In the genomic region with DNA sequence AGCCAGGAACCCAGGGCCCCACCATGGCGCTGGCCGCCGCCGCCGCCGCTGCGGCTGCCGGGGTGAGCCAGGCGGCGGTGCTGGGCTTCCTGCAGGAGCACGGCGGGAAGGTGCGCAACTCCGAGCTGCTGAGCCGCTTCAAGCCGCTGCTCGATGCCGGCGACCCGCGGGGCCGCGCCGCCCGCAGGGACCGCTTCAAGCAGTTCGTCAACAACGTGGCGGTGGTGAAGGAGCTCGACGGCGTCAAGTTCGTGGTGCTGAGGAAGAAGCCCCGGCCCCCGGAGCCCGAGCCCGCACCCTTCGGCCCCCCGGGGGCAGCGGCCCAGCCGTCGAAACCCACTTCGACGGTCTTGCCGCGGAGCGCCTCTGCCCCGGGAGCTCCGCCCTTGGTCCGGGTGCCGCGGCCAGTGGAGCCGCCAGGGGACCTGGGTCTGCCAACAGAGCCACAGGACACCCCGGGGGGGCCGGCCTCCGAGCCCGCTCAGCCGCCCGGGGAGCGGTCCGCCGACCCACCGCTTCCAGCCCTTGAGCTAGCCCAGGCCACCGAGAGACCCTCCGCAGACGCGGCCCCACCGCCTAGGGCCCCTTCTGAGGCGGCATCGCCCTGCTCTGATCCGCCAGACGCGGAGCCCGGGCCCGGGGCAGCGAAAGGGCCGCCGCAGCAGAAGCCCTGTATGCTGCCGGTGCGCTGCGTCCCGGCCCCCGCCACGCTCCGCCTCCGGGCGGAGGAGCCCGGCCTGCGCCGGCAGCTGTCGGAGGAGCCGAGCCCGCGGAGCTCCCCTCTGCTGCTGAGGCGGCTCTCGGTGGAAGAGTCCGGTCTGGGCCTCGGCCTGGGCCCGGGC, we compare ENCODE assay signal across 1 cellular context.
TF ChIP-seq lines count a peak whose summit lies in the region.

No MANE protein-coding gene starts in this region.

TF ChIP-seq in K562, 482 proteins besides CTCF, POLR2A, EP300 and RAD21:
- TF ChIP-seq, protein P1, sequence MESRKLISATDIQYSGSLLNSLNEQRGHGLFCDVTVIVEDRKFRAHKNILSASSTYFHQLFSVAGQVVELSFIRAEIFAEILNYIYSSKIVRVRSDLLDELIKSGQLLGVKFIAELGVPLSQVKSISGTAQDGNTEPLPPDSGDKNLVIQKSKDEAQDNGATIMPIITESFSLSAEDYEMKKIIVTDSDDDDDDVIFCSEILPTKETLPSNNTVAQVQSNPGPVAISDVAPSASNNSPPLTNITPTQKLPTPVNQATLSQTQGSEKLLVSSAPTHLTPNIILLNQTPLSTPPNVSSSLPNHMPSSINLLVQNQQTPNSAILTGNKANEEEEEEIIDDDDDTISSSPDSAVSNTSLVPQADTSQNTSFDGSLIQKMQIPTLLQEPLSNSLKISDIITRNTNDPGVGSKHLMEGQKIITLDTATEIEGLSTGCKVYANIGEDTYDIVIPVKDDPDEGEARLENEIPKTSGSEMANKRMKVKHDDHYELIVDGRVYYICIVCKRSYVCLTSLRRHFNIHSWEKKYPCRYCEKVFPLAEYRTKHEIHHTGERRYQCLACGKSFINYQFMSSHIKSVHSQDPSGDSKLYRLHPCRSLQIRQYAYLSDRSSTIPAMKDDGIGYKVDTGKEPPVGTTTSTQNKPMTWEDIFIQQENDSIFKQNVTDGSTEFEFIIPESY (CRISPR knock-in tag; IDR thresholded peaks at IDR 0.05): peak; percentile 61
- no peak for TF ChIP-seq ZNF583 (CRISPR knock-in tag; IDR thresholded peaks at IDR 0.05)
